ENCODE assay signal across 1 cellular context in the genomic region with DNA sequence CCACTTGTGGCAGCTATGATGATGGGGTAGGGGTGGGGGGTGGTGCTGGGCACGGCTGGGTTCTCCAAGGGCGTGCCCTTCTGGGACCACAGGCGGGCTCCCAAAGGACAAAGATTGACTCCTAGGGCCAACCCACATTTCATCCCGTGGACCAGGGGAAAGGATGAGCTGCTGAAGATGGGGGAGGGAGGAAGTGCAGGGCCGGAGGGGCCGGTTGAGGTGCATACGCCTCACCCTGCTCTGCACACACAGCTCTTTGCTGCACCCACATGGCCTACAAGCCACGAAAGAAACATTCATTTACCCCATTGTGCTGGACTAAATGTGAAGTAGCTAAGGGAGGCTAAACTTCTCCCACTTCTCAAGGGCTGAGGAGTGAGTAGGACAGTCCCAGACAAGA.
TF ChIP-seq lines count a peak whose summit lies in the region.

No MANE protein-coding gene starts in this region.

TF ChIP-seq in K562, 482 proteins besides CTCF, POLR2A, EP300 and RAD21 (continued from another document and continues in another):
- TF ChIP-seq, protein P1, sequence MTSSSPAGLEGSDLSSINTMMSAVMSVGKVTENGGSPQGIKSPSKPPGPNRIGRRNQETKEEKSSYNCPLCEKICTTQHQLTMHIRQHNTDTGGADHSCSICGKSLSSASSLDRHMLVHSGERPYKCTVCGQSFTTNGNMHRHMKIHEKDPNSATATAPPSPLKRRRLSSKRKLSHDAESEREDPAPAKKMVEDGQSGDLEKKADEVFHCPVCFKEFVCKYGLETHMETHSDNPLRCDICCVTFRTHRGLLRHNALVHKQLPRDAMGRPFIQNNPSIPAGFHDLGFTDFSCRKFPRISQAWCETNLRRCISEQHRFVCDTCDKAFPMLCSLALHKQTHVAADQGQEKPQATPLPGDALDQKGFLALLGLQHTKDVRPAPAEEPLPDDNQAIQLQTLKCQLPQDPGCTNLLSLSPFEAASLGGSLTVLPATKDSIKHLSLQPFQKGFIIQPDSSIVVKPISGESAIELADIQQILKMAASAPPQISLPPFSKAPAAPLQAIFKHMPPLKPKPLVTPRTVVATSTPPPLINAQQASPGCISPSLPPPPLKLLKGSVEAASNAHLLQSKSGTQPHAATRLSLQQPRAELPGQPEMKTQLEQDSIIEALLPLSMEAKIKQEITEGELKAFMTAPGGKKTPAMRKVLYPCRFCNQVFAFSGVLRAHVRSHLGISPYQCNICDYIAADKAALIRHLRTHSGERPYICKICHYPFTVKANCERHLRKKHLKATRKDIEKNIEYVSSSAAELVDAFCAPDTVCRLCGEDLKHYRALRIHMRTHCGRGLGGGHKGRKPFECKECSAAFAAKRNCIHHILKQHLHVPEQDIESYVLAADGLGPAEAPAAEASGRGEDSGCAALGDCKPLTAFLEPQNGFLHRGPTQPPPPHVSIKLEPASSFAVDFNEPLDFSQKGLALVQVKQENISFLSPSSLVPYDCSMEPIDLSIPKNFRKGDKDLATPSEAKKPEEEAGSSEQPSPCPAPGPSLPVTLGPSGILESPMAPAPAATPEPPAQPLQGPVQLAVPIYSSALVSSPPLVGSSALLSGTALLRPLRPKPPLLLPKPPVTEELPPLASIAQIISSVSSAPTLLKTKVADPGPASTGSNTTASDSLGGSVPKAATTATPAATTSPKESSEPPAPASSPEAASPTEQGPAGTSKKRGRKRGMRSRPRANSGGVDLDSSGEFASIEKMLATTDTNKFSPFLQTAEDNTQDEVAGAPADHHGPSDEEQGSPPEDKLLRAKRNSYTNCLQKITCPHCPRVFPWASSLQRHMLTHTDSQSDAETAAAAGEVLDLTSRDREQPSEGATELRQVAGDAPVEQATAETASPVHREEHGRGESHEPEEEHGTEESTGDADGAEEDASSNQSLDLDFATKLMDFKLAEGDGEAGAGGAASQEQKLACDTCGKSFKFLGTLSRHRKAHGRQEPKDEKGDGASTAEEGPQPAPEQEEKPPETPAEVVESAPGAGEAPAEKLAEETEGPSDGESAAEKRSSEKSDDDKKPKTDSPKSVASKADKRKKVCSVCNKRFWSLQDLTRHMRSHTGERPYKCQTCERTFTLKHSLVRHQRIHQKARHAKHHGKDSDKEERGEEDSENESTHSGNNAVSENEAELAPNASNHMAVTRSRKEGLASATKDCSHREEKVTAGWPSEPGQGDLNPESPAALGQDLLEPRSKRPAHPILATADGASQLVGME (CRISPR knock-in tag; IDR thresholded peaks at IDR 0.05), result peak; percentile 52; the same call in 1 of the 2 replicates
- peak; percentile 70 for TF ChIP-seq SMC3 (conservative IDR thresholded peaks at IDR 0.05; ENCODE audit: insufficient read depth, low read depth, low read length)
- no peak for TF ChIP-seq ESRRA (IDR thresholded peaks at IDR 0.05; ENCODE audit: borderline replicate concordance, low read depth)
- no peak for TF ChIP-seq ZNF551 (CRISPR knock-in tag; IDR thresholded peaks at IDR 0.05)
- TF ChIP-seq, protein P2, sequence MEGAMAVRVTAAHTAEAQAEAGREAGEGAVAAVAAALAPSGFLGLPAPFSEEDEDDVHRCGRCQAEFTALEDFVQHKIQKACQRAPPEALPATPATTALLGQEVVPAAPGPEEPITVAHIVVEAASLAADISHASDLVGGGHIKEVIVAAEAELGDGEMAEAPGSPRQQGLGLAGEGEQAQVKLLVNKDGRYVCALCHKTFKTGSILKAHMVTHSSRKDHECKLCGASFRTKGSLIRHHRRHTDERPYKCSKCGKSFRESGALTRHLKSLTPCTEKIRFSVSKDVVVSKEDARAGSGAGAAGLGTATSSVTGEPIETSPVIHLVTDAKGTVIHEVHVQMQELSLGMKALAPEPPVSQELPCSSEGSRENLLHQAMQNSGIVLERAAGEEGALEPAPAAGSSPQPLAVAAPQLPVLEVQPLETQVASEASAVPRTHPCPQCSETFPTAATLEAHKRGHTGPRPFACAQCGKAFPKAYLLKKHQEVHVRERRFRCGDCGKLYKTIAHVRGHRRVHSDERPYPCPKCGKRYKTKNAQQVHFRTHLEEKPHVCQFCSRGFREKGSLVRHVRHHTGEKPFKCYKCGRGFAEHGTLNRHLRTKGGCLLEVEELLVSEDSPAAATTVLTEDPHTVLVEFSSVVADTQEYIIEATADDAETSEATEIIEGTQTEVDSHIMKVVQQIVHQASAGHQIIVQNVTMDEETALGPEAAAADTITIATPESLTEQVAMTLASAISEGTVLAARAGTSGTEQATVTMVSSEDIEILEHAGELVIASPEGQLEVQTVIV (CRISPR knock-in tag; IDR thresholded peaks at IDR 0.05; ENCODE audit: borderline replicate concordance), result no peak
- no peak for TF ChIP-seq NELFE (IDR thresholded peaks at IDR 0.05; ENCODE audit: insufficient read depth, insufficient read length)
- no peak for TF ChIP-seq PCBP2 (IDR thresholded peaks at IDR 0.05; ENCODE audit: low read depth, low read length, poor library complexity, severe bottlenecking)
- no peak for TF ChIP-seq MTA1 (IDR thresholded peaks at IDR 0.05; ENCODE audit: borderline replicate concordance)
- TF ChIP-seq FOXM1 (IDR thresholded peaks at IDR 0.05; ENCODE audit: low read depth), result no peak
- TF ChIP-seq FOXM1 (CRISPR knock-in tag; IDR thresholded peaks at IDR 0.05; ENCODE audit: low read depth), result no peak
- TF ChIP-seq BCL6 (CRISPR knock-in tag; IDR thresholded peaks at IDR 0.05), result no peak
- no peak for TF ChIP-seq SAFB2 (IDR thresholded peaks at IDR 0.05; ENCODE audit: borderline replicate concordance, low read depth, low read length, severe bottlenecking)
- 0 out of 2 replicates have a peak, but pooled peaks have one; percentile 12 for TF ChIP-seq TCF3 (CRISPR knock-in tag; IDR thresholded peaks at IDR 0.05)
- TF ChIP-seq, protein P3, sequence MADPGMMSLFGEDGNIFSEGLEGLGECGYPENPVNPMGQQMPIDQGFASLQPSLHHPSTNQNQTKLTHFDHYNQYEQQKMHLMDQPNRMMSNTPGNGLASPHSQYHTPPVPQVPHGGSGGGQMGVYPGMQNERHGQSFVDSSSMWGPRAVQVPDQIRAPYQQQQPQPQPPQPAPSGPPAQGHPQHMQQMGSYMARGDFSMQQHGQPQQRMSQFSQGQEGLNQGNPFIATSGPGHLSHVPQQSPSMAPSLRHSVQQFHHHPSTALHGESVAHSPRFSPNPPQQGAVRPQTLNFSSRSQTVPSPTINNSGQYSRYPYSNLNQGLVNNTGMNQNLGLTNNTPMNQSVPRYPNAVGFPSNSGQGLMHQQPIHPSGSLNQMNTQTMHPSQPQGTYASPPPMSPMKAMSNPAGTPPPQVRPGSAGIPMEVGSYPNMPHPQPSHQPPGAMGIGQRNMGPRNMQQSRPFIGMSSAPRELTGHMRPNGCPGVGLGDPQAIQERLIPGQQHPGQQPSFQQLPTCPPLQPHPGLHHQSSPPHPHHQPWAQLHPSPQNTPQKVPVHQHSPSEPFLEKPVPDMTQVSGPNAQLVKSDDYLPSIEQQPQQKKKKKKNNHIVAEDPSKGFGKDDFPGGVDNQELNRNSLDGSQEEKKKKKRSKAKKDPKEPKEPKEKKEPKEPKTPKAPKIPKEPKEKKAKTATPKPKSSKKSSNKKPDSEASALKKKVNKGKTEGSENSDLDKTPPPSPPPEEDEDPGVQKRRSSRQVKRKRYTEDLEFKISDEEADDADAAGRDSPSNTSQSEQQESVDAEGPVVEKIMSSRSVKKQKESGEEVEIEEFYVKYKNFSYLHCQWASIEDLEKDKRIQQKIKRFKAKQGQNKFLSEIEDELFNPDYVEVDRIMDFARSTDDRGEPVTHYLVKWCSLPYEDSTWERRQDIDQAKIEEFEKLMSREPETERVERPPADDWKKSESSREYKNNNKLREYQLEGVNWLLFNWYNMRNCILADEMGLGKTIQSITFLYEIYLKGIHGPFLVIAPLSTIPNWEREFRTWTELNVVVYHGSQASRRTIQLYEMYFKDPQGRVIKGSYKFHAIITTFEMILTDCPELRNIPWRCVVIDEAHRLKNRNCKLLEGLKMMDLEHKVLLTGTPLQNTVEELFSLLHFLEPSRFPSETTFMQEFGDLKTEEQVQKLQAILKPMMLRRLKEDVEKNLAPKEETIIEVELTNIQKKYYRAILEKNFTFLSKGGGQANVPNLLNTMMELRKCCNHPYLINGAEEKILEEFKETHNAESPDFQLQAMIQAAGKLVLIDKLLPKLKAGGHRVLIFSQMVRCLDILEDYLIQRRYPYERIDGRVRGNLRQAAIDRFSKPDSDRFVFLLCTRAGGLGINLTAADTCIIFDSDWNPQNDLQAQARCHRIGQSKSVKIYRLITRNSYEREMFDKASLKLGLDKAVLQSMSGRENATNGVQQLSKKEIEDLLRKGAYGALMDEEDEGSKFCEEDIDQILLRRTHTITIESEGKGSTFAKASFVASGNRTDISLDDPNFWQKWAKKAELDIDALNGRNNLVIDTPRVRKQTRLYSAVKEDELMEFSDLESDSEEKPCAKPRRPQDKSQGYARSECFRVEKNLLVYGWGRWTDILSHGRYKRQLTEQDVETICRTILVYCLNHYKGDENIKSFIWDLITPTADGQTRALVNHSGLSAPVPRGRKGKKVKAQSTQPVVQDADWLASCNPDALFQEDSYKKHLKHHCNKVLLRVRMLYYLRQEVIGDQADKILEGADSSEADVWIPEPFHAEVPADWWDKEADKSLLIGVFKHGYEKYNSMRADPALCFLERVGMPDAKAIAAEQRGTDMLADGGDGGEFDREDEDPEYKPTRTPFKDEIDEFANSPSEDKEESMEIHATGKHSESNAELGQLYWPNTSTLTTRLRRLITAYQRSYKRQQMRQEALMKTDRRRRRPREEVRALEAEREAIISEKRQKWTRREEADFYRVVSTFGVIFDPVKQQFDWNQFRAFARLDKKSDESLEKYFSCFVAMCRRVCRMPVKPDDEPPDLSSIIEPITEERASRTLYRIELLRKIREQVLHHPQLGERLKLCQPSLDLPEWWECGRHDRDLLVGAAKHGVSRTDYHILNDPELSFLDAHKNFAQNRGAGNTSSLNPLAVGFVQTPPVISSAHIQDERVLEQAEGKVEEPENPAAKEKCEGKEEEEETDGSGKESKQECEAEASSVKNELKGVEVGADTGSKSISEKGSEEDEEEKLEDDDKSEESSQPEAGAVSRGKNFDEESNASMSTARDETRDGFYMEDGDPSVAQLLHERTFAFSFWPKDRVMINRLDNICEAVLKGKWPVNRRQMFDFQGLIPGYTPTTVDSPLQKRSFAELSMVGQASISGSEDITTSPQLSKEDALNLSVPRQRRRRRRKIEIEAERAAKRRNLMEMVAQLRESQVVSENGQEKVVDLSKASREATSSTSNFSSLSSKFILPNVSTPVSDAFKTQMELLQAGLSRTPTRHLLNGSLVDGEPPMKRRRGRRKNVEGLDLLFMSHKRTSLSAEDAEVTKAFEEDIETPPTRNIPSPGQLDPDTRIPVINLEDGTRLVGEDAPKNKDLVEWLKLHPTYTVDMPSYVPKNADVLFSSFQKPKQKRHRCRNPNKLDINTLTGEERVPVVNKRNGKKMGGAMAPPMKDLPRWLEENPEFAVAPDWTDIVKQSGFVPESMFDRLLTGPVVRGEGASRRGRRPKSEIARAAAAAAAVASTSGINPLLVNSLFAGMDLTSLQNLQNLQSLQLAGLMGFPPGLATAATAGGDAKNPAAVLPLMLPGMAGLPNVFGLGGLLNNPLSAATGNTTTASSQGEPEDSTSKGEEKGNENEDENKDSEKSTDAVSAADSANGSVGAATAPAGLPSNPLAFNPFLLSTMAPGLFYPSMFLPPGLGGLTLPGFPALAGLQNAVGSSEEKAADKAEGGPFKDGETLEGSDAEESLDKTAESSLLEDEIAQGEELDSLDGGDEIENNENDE (IDR thresholded peaks at IDR 0.05; ENCODE audit: low read depth, low read length), result no peak
- TF ChIP-seq KAT8 (IDR thresholded peaks at IDR 0.05; ENCODE audit: low read depth), result no peak
- TF ChIP-seq GATAD2A (IDR thresholded peaks at IDR 0.05), result no peak
- no peak for TF ChIP-seq ZNF232 (CRISPR knock-in tag; IDR thresholded peaks at IDR 0.05)
- peak in 1 of 2 experiments; percentile 18; a peak in 1 of 4 replicates for TF ChIP-seq MAZ (CRISPR knock-in tag; conservative IDR thresholded peaks at IDR 0.05 in 1 of 2, IDR thresholded peaks at IDR 0.05 in 1 of 2)
- no peak for TF ChIP-seq POU5F1 (IDR thresholded peaks at IDR 0.05; ENCODE audit: borderline replicate concordance, low read depth, low read length, partially characterized antibody)
- TF ChIP-seq ZNF184 (CRISPR knock-in tag; IDR thresholded peaks at IDR 0.05), result no peak
- TF ChIP-seq GTF3C2 (IDR thresholded peaks at IDR 0.05; ENCODE audit: borderline replicate concordance, extremely low read depth, insufficient read length), result no peak
- peak; percentile 49; the same call in 1 of the 2 replicates for TF ChIP-seq CTBP1 (IDR thresholded peaks at IDR 0.05; ENCODE audit: borderline replicate concordance)
- TF ChIP-seq AFF4 (CRISPR knock-in tag; IDR thresholded peaks at IDR 0.05), result no peak
- TF ChIP-seq COPS2 (conservative IDR thresholded peaks at IDR 0.05), result no peak
